26 cellular contexts compared by ENCODE assay signal in genomic region chr12:113289361-113289760, GRCh38.
"Had no signal": no experiment of that assay in that cellular context is flagged by ENCODE, and none has a peak within 500 bp of the region (broad histone marks: within the 10 kb centered on the region; RNA-seq: fewer than 3 reads in every experiment).

No MANE protein-coding gene starts in this region.

- H3K4me1 ChIP-seq: ascending aorta, pancreas, psoas muscle, transverse colon had no signal

- ATAC-seq: esophagus mucosa, natural killer cell, pancreas, psoas muscle had no signal

- H3K4me3 Mint-ChIP-seq: immature natural killer cell, mesothelial cell of epicardium, natural killer cell had no signal

- H3K9me3 ChIP-seq: adrenal gland, ascending aorta, neutrophil, pancreas, psoas muscle, right atrium auricular region, transverse colon had no signal

- H3K4me3 ChIP-seq: adrenal gland, ascending aorta, hepatocyte, pancreas, psoas muscle, right atrium auricular region, transverse colon had no signal

- H3K36me3 Mint-ChIP-seq: natural killer cell had no signal

- H3K4me1 Mint-ChIP-seq: mesothelial cell of epicardium, natural killer cell had no signal

- H3K9me3 Mint-ChIP-seq: immature natural killer cell, mesothelial cell of epicardium, natural killer cell had no signal

- H3K27ac Mint-ChIP-seq: immature natural killer cell, mesothelial cell of epicardium, natural killer cell had no signal

- H3K27me3 ChIP-seq: adrenal gland, ascending aorta, brain microvascular endothelial cell, hepatocyte, neutrophil, pancreas, right atrium auricular region, transverse colon had no signal

- DNase-seq: activated CD4-positive, alpha-beta T cell treated with anti-CD3 and anti-CD28 coated beads for 1 hour; activated CD4-positive, alpha-beta T cell treated with anti-CD3 and anti-CD28 coated beads, Interleukin-2, amount 50 U/mL, for 1 hour; activated CD8-positive, alpha-beta memory T cell treated with anti-CD3 and anti-CD28 coated beads for 24 hours; activated CD8-positive, alpha-beta memory T cell treated with anti-CD3 and anti-CD28 coated beads, Interleukin-2, amount 50 U/mL, for 48 hours; adrenal gland; brain microvascular endothelial cell; central memory CD4-positive, alpha-beta T cell; effector memory CD4-positive, alpha-beta T cell; glutamatergic neuron; immature natural killer cell; kidney glomerular epithelial cell; left ventricle myocardium superior; mammary epithelial cell; natural killer cell; pancreas; stimulated activated CD4-positive, alpha-beta T cell treated with anti-CD3 and anti-CD28 coated beads, Interleukin-12 subunit alpha, Interleukin-12 subunit beta, amount 100 ng/mL, for 4 hours; T-helper 1 cell; T-helper 9 cell; transverse colon had no signal

- H3K27ac ChIP-seq: ascending aorta, brain microvascular endothelial cell, hepatocyte, neutrophil, pancreas, psoas muscle, right atrium auricular region, transverse colon had no signal
